18 cellular contexts compared by ENCODE assay signal in genomic region chr2:220279372-220279771, GRCh38.
DNase-seq lines count a peak whose midpoint lies in the region; ATAC-seq, FAIRE-seq and TF ChIP-seq lines count a peak whose summit lies in the region.
"Had no signal": no experiment of that assay in that cellular context is flagged by ENCODE, and none has a peak within 500 bp of the region (broad histone marks: within the 10 kb centered on the region; RNA-seq: fewer than 3 reads in every experiment).

No MANE protein-coding gene starts in this region.

- H3K9me3 Mint-ChIP-seq in CD8-positive, alpha-beta memory T cell, result no peaks in the 10 kb centered on the region
- H3K9me3 Mint-ChIP-seq: activated naive CD4-positive, alpha-beta T cell treated with anti-CD3 and anti-CD28 coated beads, Interleukin-2, amount 10 ng/mL, durations not matched to agents 7 days and 5 days had no signal

- POLR2A ChIA-PET in CD8-positive, alpha-beta memory T cell (lab: Charles Lee), result no interaction called here

- no peaks in the 10 kb centered on the region for H3K27me3 ChIP-seq in bronchial epithelial cell (ENCODE audit: control insufficient read depth, insufficient read depth, low read length)
- H3K27me3 ChIP-seq in CD8-positive, alpha-beta memory T cell (ENCODE audit: insufficient read depth, low read length, poor library complexity, severe bottlenecking), result no peaks in the 10 kb centered on the region

- H3K9me3 ChIP-seq in CD8-positive, alpha-beta memory T cell (ENCODE audit: low read length), result no peaks in the 10 kb centered on the region

- DNase-seq in AG10803 (ENCODE audit: low read depth) (peak; percentile 62), LHCN-M2 (ENCODE audit: low read depth) (peak; percentile 87), bronchial epithelial cell (ENCODE audit: low read depth) (peak; percentile 100), kidney tubule cell (ENCODE audit: low spot score) (peak; percentile 93), foreskin melanocyte (no peak)
- DNase-seq in CD8-positive, alpha-beta memory T cell, result no peak
- DNase-seq: activated CD8-positive, alpha-beta memory T cell treated with anti-CD3 and anti-CD28 coated beads for 24 hours; activated naive CD4-positive, alpha-beta T cell treated with anti-CD3 and anti-CD28 coated beads, Interleukin-2, amount 10 ng/mL, durations not matched to agents 7 days and 5 days; KBM-7; left cardiac atrium; naive B cell; NCI-H146; NCI-H526; retina; stimulated activated CD4-positive, alpha-beta T cell treated with anti-CD3 and anti-CD28 coated beads, Interleukin-4, amount 100 ng/mL, for 24 hours; stimulated activated naive B cell treated with anti-CD40 and anti-IgM and Interleukin-4, amounts not matched to agents 10 μg/mL and 1 μg/mL and 100 μg/mL, for 72 hours had no signal

- H3K27ac Mint-ChIP-seq in CD8-positive, alpha-beta memory T cell, result no peak overlapping the region
- H3K27ac Mint-ChIP-seq: activated naive CD4-positive, alpha-beta T cell treated with anti-CD3 and anti-CD28 coated beads, Interleukin-2, amount 10 ng/mL, durations not matched to agents 7 days and 5 days; naive B cell; stimulated activated naive B cell treated with anti-CD40 and anti-IgM and Interleukin-4, amounts not matched to agents 10 μg/mL and 1 μg/mL and 100 μg/mL, for 72 hours had no signal

- H3K4me1 ChIP-seq in CD8-positive, alpha-beta memory T cell (ENCODE audit: insufficient read depth, low read length), result no peaks in the 10 kb centered on the region

- ATAC-seq in GM18498 (IDR thresholded peaks at IDR 0.05; ENCODE audit: unreplicated experiment) (no peak), GM21367 (IDR thresholded peaks at IDR 0.05; ENCODE audit: unreplicated experiment) (no peak)
- ATAC-seq: stimulated activated naive B cell treated with anti-CD40 and anti-IgM and Interleukin-4, amounts not matched to agents 10 μg/mL and 1 μg/mL and 100 μg/mL, for 72 hours had no signal

- H3K36me3 ChIP-seq in bronchial epithelial cell (ENCODE audit: control insufficient read depth, insufficient read depth, low read length), result no peaks in the 10 kb centered on the region
- no peaks in the 10 kb centered on the region for H3K36me3 ChIP-seq in CD8-positive, alpha-beta memory T cell (ENCODE audit: insufficient read depth, low read length)

- CTCF ChIA-PET in CD8-positive, alpha-beta memory T cell (lab: Charles Lee), result no interaction called here

- no peak overlapping the region for H3K4me3 ChIP-seq in AG10803 (ENCODE audit: low read length)
- H3K4me3 ChIP-seq in bronchial epithelial cell (ENCODE audit: low read depth, low read length), result no peak overlapping the region
- no peak overlapping the region for H3K4me3 ChIP-seq in CD8-positive, alpha-beta memory T cell (ENCODE audit: low read length)

- TF ChIP-seq CTCF in AG10803 (conservative IDR thresholded peaks at IDR 0.05; ENCODE audit: low read length) (no peak), bronchial epithelial cell (IDR thresholded peaks at IDR 0.05; ENCODE audit: insufficient read depth, low read length, severe bottlenecking) (no peak)

- no peaks in the 10 kb centered on the region for H3K36me3 Mint-ChIP-seq in CD8-positive, alpha-beta memory T cell
- H3K36me3 Mint-ChIP-seq: activated naive CD4-positive, alpha-beta T cell treated with anti-CD3 and anti-CD28 coated beads, Interleukin-2, amount 10 ng/mL, durations not matched to agents 7 days and 5 days; naive B cell; stimulated activated naive B cell treated with anti-CD40 and anti-IgM and Interleukin-4, amounts not matched to agents 10 μg/mL and 1 μg/mL and 100 μg/mL, for 72 hours had no signal

- no peak for FAIRE-seq in bronchial epithelial cell (lab: Jason Lieb, UNC)

- no peaks in the 10 kb centered on the region for H3K27me3 Mint-ChIP-seq in CD8-positive, alpha-beta memory T cell
- H3K27me3 Mint-ChIP-seq: activated naive CD4-positive, alpha-beta T cell treated with anti-CD3 and anti-CD28 coated beads, Interleukin-2, amount 10 ng/mL, durations not matched to agents 7 days and 5 days; naive B cell; stimulated activated naive B cell treated with anti-CD40 and anti-IgM and Interleukin-4, amounts not matched to agents 10 μg/mL and 1 μg/mL and 100 μg/mL, for 72 hours had no signal

- no peak overlapping the region for H3K4me3 Mint-ChIP-seq in CD8-positive, alpha-beta memory T cell
- H3K4me3 Mint-ChIP-seq: activated naive CD4-positive, alpha-beta T cell treated with anti-CD3 and anti-CD28 coated beads, Interleukin-2, amount 10 ng/mL, durations not matched to agents 7 days and 5 days; naive B cell; stimulated activated naive B cell treated with anti-CD40 and anti-IgM and Interleukin-4, amounts not matched to agents 10 μg/mL and 1 μg/mL and 100 μg/mL, for 72 hours had no signal

- no peak overlapping the region for H3K27ac ChIP-seq in CD8-positive, alpha-beta memory T cell (ENCODE audit: low read depth, low read length)

- no peaks in the 10 kb centered on the region for H3K4me1 Mint-ChIP-seq in CD8-positive, alpha-beta memory T cell
- H3K4me1 Mint-ChIP-seq: activated naive CD4-positive, alpha-beta T cell treated with anti-CD3 and anti-CD28 coated beads, Interleukin-2, amount 10 ng/mL, durations not matched to agents 7 days and 5 days; naive B cell; stimulated activated naive B cell treated with anti-CD40 and anti-IgM and Interleukin-4, amounts not matched to agents 10 μg/mL and 1 μg/mL and 100 μg/mL, for 72 hours had no signal

Comparison
In these comparisons a context has a peak if more than half of its experiments do, and no peak if none do; other contexts are left out.
1. DNase-seq: peak in AG10803 (single experiment), LHCN-M2 (single experiment), bronchial epithelial cell (single experiment) and kidney tubule cell (single experiment); none in foreskin melanocyte (single experiment) and CD8-positive, alpha-beta memory T cell (0 of 5).